9 cellular contexts compared by ENCODE assay signal in genomic region chr11:67416416-67417335, GRCh38. TPM values are rescaled to one million over a fixed set of nuclear protein-coding genes. Genes with fewer than 3 reads are reported as not detected.
DNase-seq lines count a peak whose midpoint lies in the region; ATAC-seq, FAIRE-seq and TF ChIP-seq lines count a peak whose summit lies in the region.
"Had no signal": no experiment of that assay in that cellular context is flagged by ENCODE, and none has a peak within 500 bp of the region (broad histone marks: within the 10 kb centered on the region; RNA-seq: fewer than 3 reads in every experiment).

No MANE protein-coding gene starts in this region.

- POLR2A ChIA-PET in activated CD4-positive, alpha-beta T cell treated with anti-CD3 and anti-CD28 coated beads, Interleukin-2, amount 10 ng/mL, durations not matched to agents 7 days and 5 days (lab: Charles Lee): no interaction called here

- peak overlapping the region in 9 of 10 donors; percentile 76 to 98 (median 93) for H3K27ac ChIP-seq in heart right ventricle

- peaks cover 62% of the 10 kb centered on the region for H3K4me1 Mint-ChIP-seq in activated CD4-positive, alpha-beta T cell treated with anti-CD3 and anti-CD28 coated beads, Interleukin-2, amount 10 ng/mL, durations not matched to agents 7 days and 5 days
- peaks cover 3% of the 10 kb centered on the region for H3K4me1 Mint-ChIP-seq in endothelial cell (ENCODE audit: unreplicated experiment)

- H3K9me3 ChIP-seq in heart right ventricle: no peaks in the 10 kb centered on the region

- peak overlapping the region; percentile 87 for H3K27ac Mint-ChIP-seq in activated CD4-positive, alpha-beta T cell treated with anti-CD3 and anti-CD28 coated beads, Interleukin-2, amount 10 ng/mL, durations not matched to agents 7 days and 5 days
- H3K27ac Mint-ChIP-seq in endothelial cell (ENCODE audit: unreplicated experiment): no peak overlapping the region

- H3K4me3 ChIP-seq in heart right ventricle: peak overlapping the region in 1 of 10 donors; percentile 46

- CTCF ChIA-PET in activated CD4-positive, alpha-beta T cell treated with anti-CD3 and anti-CD28 coated beads, Interleukin-2, amount 10 ng/mL, durations not matched to agents 7 days and 5 days (lab: Charles Lee): interaction anchor here (0.6 to 4.0 kb wide), 5 partner anchors 8 to 58 kb away, joined by 3 to 27 read pairs (median 5); partner anchors contain the start of genes PTPRCAP and TBC1D10C

- no peaks in the 10 kb centered on the region for H3K9me3 Mint-ChIP-seq in activated CD4-positive, alpha-beta T cell treated with anti-CD3 and anti-CD28 coated beads, Interleukin-2, amount 10 ng/mL, durations not matched to agents 7 days and 5 days
- no peaks in the 10 kb centered on the region for H3K9me3 Mint-ChIP-seq in endothelial cell (ENCODE audit: unreplicated experiment)

- 53 to 55% methylated on average over 21 of the region's 21 CpGs for WGBS in heart right ventricle, 2 donors

- no peaks in the 10 kb centered on the region for H3K36me3 ChIP-seq in heart right ventricle

- peaks cover 1% of the 10 kb centered on the region for H3K27me3 Mint-ChIP-seq in activated CD4-positive, alpha-beta T cell treated with anti-CD3 and anti-CD28 coated beads, Interleukin-2, amount 10 ng/mL, durations not matched to agents 7 days and 5 days
- peaks cover 14% of the 10 kb centered on the region for H3K27me3 Mint-ChIP-seq in endothelial cell (ENCODE audit: unreplicated experiment)

- DNase-seq in heart right ventricle (no peak), Right ventricle myocardium inferior (ENCODE audit: missing footprints) (no peak), endothelial cell (ENCODE audit: low spot score) (no peak), GM19239 (ENCODE audit: insufficient read length, low spot score) (no peak)
- peak; percentile 71 for DNase-seq in activated CD4-positive, alpha-beta T cell treated with anti-CD3 and anti-CD28 coated beads, Interleukin-2, amount 10 ng/mL, durations not matched to agents 7 days and 5 days
- peak; percentile 53 to 68 for DNase-seq in stimulated activated CD8-positive, alpha-beta memory T cell treated with anti-CD3 and anti-CD28 coated beads, Interleukin-4, amount 100 ng/mL, for 4 hours (ENCODE audit: low read depth in 2 of 2, low spot score in 1 of 2)

- ATAC-seq in heart right ventricle (no peak), Right ventricle myocardium inferior (no peak), GM21619 (IDR thresholded peaks at IDR 0.05; ENCODE audit: unreplicated experiment) (no peak), GM19463 (IDR thresholded peaks at IDR 0.05; ENCODE audit: unreplicated experiment) (no peak)

- H3K4me3 Mint-ChIP-seq in activated CD4-positive, alpha-beta T cell treated with anti-CD3 and anti-CD28 coated beads, Interleukin-2, amount 10 ng/mL, durations not matched to agents 7 days and 5 days: peak overlapping the region; percentile 60
- H3K4me3 Mint-ChIP-seq in endothelial cell (ENCODE audit: unreplicated experiment): peak overlapping the region; percentile 25

- peaks cover 20 to 61% (median 48%) of the 10 kb centered on the region in 9 donors for H3K4me1 ChIP-seq in heart right ventricle

- no peak for TF ChIP-seq CTCF in heart right ventricle (IDR thresholded peaks at IDR 0.05)
- TF ChIP-seq CTCF in endothelial cell (IDR thresholded peaks at IDR 0.05; ENCODE audit: unreplicated experiment): no peak

- peaks cover 0 to 36% (median 25%) of the 10 kb centered on the region in 7 donors for H3K27me3 ChIP-seq in heart right ventricle

- H3K36me3 Mint-ChIP-seq in activated CD4-positive, alpha-beta T cell treated with anti-CD3 and anti-CD28 coated beads, Interleukin-2, amount 10 ng/mL, durations not matched to agents 7 days and 5 days (ENCODE audit: low read depth): peaks cover 3% of the 10 kb centered on the region
- H3K36me3 Mint-ChIP-seq in endothelial cell (ENCODE audit: low read depth, unreplicated experiment): no peaks in the 10 kb centered on the region

- no peak for FAIRE-seq in GM19239 (lab: Jason Lieb, UNC)
- FAIRE-seq: TTC549 had no signal

- intact Hi-C loops in heart right ventricle (cut with DNase I) (no loop called here), Right ventricle myocardium inferior (cut with DNase I) (loop anchor here (2.0 kb wide), 1 partner anchor 14 kb away; no protein-coding TSS in a partner anchor)

RNA-seq across cellular contexts. Expression of gene CARNS1, which starts 1.2 kb away (rescaled TPM):
- total RNA-seq in heart right ventricle (10 to 100 TPM in 9 of 10 donors, 1 to 10 TPM in 1; 6.1 to 26.6 (median 19.0) TPM), Right ventricle myocardium inferior (14.1 TPM), endothelial cell (ENCODE audit: unreplicated experiment) (not detected)
- 10 to 100 TPM in 1 of 2 donors, under 1 TPM in 1; 0.55 to 10.9 TPM for polyA plus RNA-seq in heart right ventricle
- total RNA-seq in activated CD4-positive, alpha-beta T cell treated with anti-CD3 and anti-CD28 coated beads, Interleukin-2, amount 10 ng/mL, durations not matched to agents 7 days and 5 days: 1 to 10 TPM; 1.2 to 1.9 TPM

RNA-seq across cellular contexts. Expression of gene RPS6KB2, which starts 11.6 kb away (rescaled TPM):
- total RNA-seq in heart right ventricle (10 to 100 TPM; 16.3 to 30.4 (median 20.8) TPM), Right ventricle myocardium inferior (27.8 TPM), endothelial cell (ENCODE audit: unreplicated experiment) (44.2 TPM)
- polyA plus RNA-seq in heart right ventricle: 10 to 100 TPM; 32.2 to 46.3 TPM
- 10 to 100 TPM; 57.5 to 68.1 TPM for total RNA-seq in activated CD4-positive, alpha-beta T cell treated with anti-CD3 and anti-CD28 coated beads, Interleukin-2, amount 10 ng/mL, durations not matched to agents 7 days and 5 days

RNA-seq across cellular contexts. Expression of gene TBC1D10C, which starts 12.8 kb away (rescaled TPM):
- total RNA-seq in heart right ventricle: 1 to 10 TPM in 2 of 10 donors, under 1 TPM in 8; 0.26 to 7.1 (median 0.65) TPM
- polyA plus RNA-seq in heart right ventricle: 1 to 10 TPM in 1 of 2 donors, under 1 TPM in 1; 0.62 to 1.4 TPM
- 1.3 TPM for total RNA-seq in Right ventricle myocardium inferior
- 100 to 1,000 TPM; 256 to 323 TPM for total RNA-seq in activated CD4-positive, alpha-beta T cell treated with anti-CD3 and anti-CD28 coated beads, Interleukin-2, amount 10 ng/mL, durations not matched to agents 7 days and 5 days
- 13.2 TPM for total RNA-seq in endothelial cell (ENCODE audit: unreplicated experiment)

RNA-seq across cellular contexts. Expression of gene PPP1CA, which starts 15.0 kb away (rescaled TPM):
- total RNA-seq in heart right ventricle (100 to 1,000 TPM in 7 of 10 donors, 10 to 100 TPM in 3; 92.0 to 143 (median 103) TPM), Right ventricle myocardium inferior (112 TPM), endothelial cell (ENCODE audit: unreplicated experiment) (249 TPM)
- 100 to 1,000 TPM in 1 of 2 donors, 10 to 100 TPM in 1; 80.2 to 186 TPM for polyA plus RNA-seq in heart right ventricle
- total RNA-seq in activated CD4-positive, alpha-beta T cell treated with anti-CD3 and anti-CD28 coated beads, Interleukin-2, amount 10 ng/mL, durations not matched to agents 7 days and 5 days: 100 to 1,000 TPM; 301 to 331 TPM

RNA-seq across cellular contexts. Expression of gene PTPRCAP, which starts 20.8 kb away (rescaled TPM):
- 10 to 100 TPM in 1 of 10 donors, 1 to 10 TPM in 3, under 1 TPM in 4, not detected in 2; 0.42 to 10.1 (median 0.96) TPM for total RNA-seq in heart right ventricle
- polyA plus RNA-seq in heart right ventricle: 1 to 10 TPM; 1.7 to 3.1 TPM
- total RNA-seq in Right ventricle myocardium inferior: 1.7 TPM
- 100 to 1,000 TPM; 328 to 389 TPM for total RNA-seq in activated CD4-positive, alpha-beta T cell treated with anti-CD3 and anti-CD28 coated beads, Interleukin-2, amount 10 ng/mL, durations not matched to agents 7 days and 5 days
- total RNA-seq in endothelial cell (ENCODE audit: unreplicated experiment): 12.9 TPM

Comparison
In these comparisons a context has a peak if more than half of its experiments do, and no peak if none do; other contexts are left out.
1. DNase-seq: peak in activated CD4-positive, alpha-beta T cell treated with anti-CD3 and anti-CD28 coated beads, Interleukin-2, amount 10 ng/mL, durations not matched to agents 7 days and 5 days (single experiment) and stimulated activated CD8-positive, alpha-beta memory T cell treated with anti-CD3 and anti-CD28 coated beads, Interleukin-4, amount 100 ng/mL, for 4 hours (2 of 2); none in heart right ventricle (0 of 2), Right ventricle myocardium inferior (single experiment), endothelial cell (single experiment) and GM19239 (single experiment).
2. RNA of gene TBC1D10C, which starts 12.8 kb away (total RNA-seq): 256 to 323 TPM in activated CD4-positive, alpha-beta T cell treated with anti-CD3 and anti-CD28 coated beads, Interleukin-2, amount 10 ng/mL, durations not matched to agents 7 days and 5 days; 13.2 TPM in endothelial cell (single experiment), 1.3 TPM in Right ventricle myocardium inferior (single experiment) and 0.26 to 7.1 TPM in heart right ventricle; every median in the first group is over 10 times any median in the second.